ENCODE assay signal across 1 cellular context in genomic region chr1:204152310-204153044, GRCh38.
TF ChIP-seq lines count a peak whose summit lies in the region.

No MANE protein-coding gene starts in this region.

TF ChIP-seq in HepG2, 621 proteins besides CTCF, POLR2A, EP300 and RAD21 (continued from another document):
- TF ChIP-seq, protein P1, sequence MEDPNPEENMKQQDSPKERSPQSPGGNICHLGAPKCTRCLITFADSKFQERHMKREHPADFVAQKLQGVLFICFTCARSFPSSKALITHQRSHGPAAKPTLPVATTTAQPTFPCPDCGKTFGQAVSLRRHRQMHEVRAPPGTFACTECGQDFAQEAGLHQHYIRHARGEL (CRISPR knock-in tag; IDR thresholded peaks at IDR 0.05), result no peak
- TF ChIP-seq ZFP91 (CRISPR knock-in tag; IDR thresholded peaks at IDR 0.05; ENCODE audit: borderline replicate concordance), result 0 out of 2 replicates have a peak, but pooled peaks have one; percentile 13
TF ChIP-seq in HepG2: peak in this region for 26.
